ENCODE assay signal across 1 cellular context in the genomic region with DNA sequence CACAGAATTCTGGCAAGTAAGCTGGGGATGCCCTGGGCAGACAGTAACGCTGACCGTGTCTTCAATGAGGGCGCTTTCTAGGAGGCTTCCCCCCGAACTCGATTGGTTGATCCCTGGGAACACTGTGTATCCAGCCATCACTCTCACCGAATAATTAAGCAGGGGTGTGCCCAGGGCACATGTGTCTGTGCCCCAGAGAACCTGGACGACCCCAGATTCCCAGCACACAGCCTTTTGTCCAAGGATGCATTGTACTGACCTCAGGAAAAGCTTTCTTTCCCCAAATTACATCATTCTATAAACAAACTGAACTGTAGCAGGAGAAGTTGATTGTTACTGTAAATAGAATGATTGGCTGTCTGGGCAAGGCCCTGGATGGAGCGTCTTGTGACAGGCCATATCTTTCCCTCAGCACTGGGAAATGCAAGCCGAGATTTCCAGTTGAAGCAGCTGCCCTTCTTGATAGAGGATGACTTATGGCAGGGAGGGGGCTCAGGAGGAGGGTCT.
A peak's percentile ranks its signal among the peaks of the same experiment; 100 is the strongest.
TF ChIP-seq lines count a peak whose summit lies in the region.

No MANE protein-coding gene starts in this region.

TF ChIP-seq in WTC11, 78 proteins besides CTCF, POLR2A, EP300 and RAD21 (continued from another document):
- TF ChIP-seq, protein P1, sequence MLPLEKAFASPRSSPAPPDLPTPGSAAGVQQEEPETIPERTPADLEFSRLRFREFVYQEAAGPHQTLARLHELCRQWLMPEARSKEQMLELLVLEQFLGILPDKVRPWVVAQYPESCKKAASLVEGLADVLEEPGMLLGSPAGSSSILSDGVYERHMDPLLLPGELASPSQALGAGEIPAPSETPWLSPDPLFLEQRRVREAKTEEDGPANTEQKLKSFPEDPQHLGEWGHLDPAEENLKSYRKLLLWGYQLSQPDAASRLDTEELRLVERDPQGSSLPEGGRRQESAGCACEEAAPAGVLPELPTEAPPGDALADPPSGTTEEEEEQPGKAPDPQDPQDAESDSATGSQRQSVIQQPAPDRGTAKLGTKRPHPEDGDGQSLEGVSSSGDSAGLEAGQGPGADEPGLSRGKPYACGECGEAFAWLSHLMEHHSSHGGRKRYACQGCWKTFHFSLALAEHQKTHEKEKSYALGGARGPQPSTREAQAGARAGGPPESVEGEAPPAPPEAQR (CRISPR knock-in tag; IDR thresholded peaks at IDR 0.05), result no peak
- TF ChIP-seq GABPB1 (CRISPR knock-in tag; IDR thresholded peaks at IDR 0.05), result peak; percentile 81
- TF ChIP-seq, protein P2, sequence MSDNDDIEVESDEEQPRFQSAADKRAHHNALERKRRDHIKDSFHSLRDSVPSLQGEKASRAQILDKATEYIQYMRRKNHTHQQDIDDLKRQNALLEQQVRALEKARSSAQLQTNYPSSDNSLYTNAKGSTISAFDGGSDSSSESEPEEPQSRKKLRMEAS (CRISPR knock-in tag; IDR thresholded peaks at IDR 0.05), result no peak
